In genomic region chr6:44189257-44189656, GRCh38 we compare ENCODE assay signal across 1 cellular context.
TF ChIP-seq lines count a peak whose summit lies in the region.

No MANE protein-coding gene starts in this region.

TF ChIP-seq in H1, 55 proteins besides CTCF, POLR2A, EP300 and RAD21:
- no peak for TF ChIP-seq TAF7 (optimal IDR thresholded peaks at IDR 0.05; ENCODE audit: borderline replicate concordance, low read depth, low read length)
- no peak for TF ChIP-seq EZH2 (IDR thresholded peaks at IDR 0.05; ENCODE audit: low read depth, low read length, severe bottlenecking)
- TF ChIP-seq EGR1 (IDR thresholded peaks at IDR 0.05; ENCODE audit: borderline replicate concordance, low read depth, low read length), result no peak
- TF ChIP-seq SP4 (IDR thresholded peaks at IDR 0.05; ENCODE audit: low read length), result no peak
- no peak for TF ChIP-seq TBP (IDR thresholded peaks at IDR 0.05; ENCODE audit: low read depth, low read length)
- TF ChIP-seq CHD2 (IDR thresholded peaks at IDR 0.05; ENCODE audit: low read length), result no peak
- no peak for TF ChIP-seq ASH2L (IDR thresholded peaks at IDR 0.05; ENCODE audit: low read length)
- no peak for TF ChIP-seq BRCA1 (IDR thresholded peaks at IDR 0.05; ENCODE audit: low read depth, low read length)
- no peak for TF ChIP-seq CBX8 (IDR thresholded peaks at IDR 0.05; ENCODE audit: borderline replicate concordance, low read depth, low read length)
- TF ChIP-seq MAFK (IDR thresholded peaks at IDR 0.05; ENCODE audit: low read depth, low read length), result no peak
- TF ChIP-seq TCF12 (IDR thresholded peaks at IDR 0.05; ENCODE audit: low read depth, low read length), result no peak
- no peak for TF ChIP-seq GTF2F1 (IDR thresholded peaks at IDR 0.05; ENCODE audit: borderline replicate concordance, low read depth, low read length)
- TF ChIP-seq CEBPB (IDR thresholded peaks at IDR 0.05; ENCODE audit: low read depth, low read length), result no peak
- no peak for TF ChIP-seq JUN (IDR thresholded peaks at IDR 0.05; ENCODE audit: low read depth, low read length)
